Comparison of ENCODE assay signal across 1 cellular context in genomic region chr11:14228356-14228755, GRCh38.
TF ChIP-seq lines count a peak whose summit lies in the region.

No MANE protein-coding gene starts in this region.

TF ChIP-seq in GM23338, 12 proteins besides CTCF, POLR2A, EP300 and RAD21 (continued from another document):
- TF ChIP-seq REST (IDR thresholded peaks at IDR 0.05; ENCODE audit: unreplicated experiment) (no peak), ZNF114 (CRISPR knock-in tag; IDR thresholded peaks at IDR 0.05) (no peak), ETS1 (IDR thresholded peaks at IDR 0.05) (no peak), CREB1 (CRISPR knock-in tag; IDR thresholded peaks at IDR 0.05; ENCODE audit: low read depth) (no peak), ZNF462 (CRISPR knock-in tag; IDR thresholded peaks at IDR 0.05) (no peak), STAT1 (IDR thresholded peaks at IDR 0.05; ENCODE audit: unreplicated experiment) (no peak)
